In genomic region chr4:78648639-78649363, GRCh38 we compare ENCODE assay signal across 1 cellular context.
TF ChIP-seq lines count a peak whose summit lies in the region.

No MANE protein-coding gene starts in this region.

TF ChIP-seq in K562, 482 proteins besides CTCF, POLR2A, EP300 and RAD21 (continued from another document and continues in another):
- no peak for TF ChIP-seq AFF1 (IDR thresholded peaks at IDR 0.05; ENCODE audit: low read depth in 1 of 2, partially characterized antibody in 2 of 2)
- no peak for TF ChIP-seq NCOR1 (IDR thresholded peaks at IDR 0.05)
- TF ChIP-seq SMARCE1 (IDR thresholded peaks at IDR 0.05), result no peak
- TF ChIP-seq BHLHE40 (IDR thresholded peaks at IDR 0.05; ENCODE audit: low read length), result no peak
- no peak for TF ChIP-seq ZNF398 (CRISPR knock-in tag; IDR thresholded peaks at IDR 0.05)
- 0 out of 2 replicates have a peak, but pooled peaks have one; percentile 54 for TF ChIP-seq ELF2 (CRISPR knock-in tag; IDR thresholded peaks at IDR 0.05)
- TF ChIP-seq ZNF280B (CRISPR knock-in tag; IDR thresholded peaks at IDR 0.05), result no peak
- no peak for TF ChIP-seq TCF7 (IDR thresholded peaks at IDR 0.05; ENCODE audit: borderline replicate concordance)
- TF ChIP-seq TCFL5 (CRISPR knock-in tag; conservative IDR thresholded peaks at IDR 0.05), result no peak
- no peak for TF ChIP-seq E2F5 (CRISPR knock-in tag; IDR thresholded peaks at IDR 0.05)
- 0 out of 2 replicates have a peak, but pooled peaks have one; percentile 20 for TF ChIP-seq ZNF589 (CRISPR knock-in tag; IDR thresholded peaks at IDR 0.05; ENCODE audit: low read depth)
- TF ChIP-seq TAF1 (IDR thresholded peaks at IDR 0.05; ENCODE audit: control insufficient read depth, extremely low read depth, insufficient read depth, low read length, severe bottlenecking), result no peak
- TF ChIP-seq ETV5 (CRISPR knock-in tag; IDR thresholded peaks at IDR 0.05; ENCODE audit: low read depth), result no peak
- TF ChIP-seq ZKSCAN3 (CRISPR knock-in tag; IDR thresholded peaks at IDR 0.05), result no peak
- no peak for TF ChIP-seq DDX20 (tag; IDR thresholded peaks at IDR 0.05; ENCODE audit: low read depth)
- no peak for TF ChIP-seq NCOA1 (IDR thresholded peaks at IDR 0.05; ENCODE audit: low read depth)
- no peak for TF ChIP-seq POLR3G (IDR thresholded peaks at IDR 0.05; ENCODE audit: extremely low read depth, insufficient read length, insufficient replicate concordance)
- TF ChIP-seq ZNF133 (CRISPR knock-in tag; IDR thresholded peaks at IDR 0.05), result no peak
- TF ChIP-seq ESRRB (CRISPR knock-in tag; IDR thresholded peaks at IDR 0.05; ENCODE audit: borderline replicate concordance), result no peak
- no peak for TF ChIP-seq MCM7 (IDR thresholded peaks at IDR 0.05)
- no peak for TF ChIP-seq CBX2 (IDR thresholded peaks at IDR 0.05; ENCODE audit: insufficient read depth, low read length, poor library complexity, severe bottlenecking)
- no peak for TF ChIP-seq KHSRP (IDR thresholded peaks at IDR 0.05)
- no peak for TF ChIP-seq ATF3 (IDR thresholded peaks at IDR 0.05)
- no peak for TF ChIP-seq ATF3 (CRISPR knock-in tag; conservative IDR thresholded peaks at IDR 0.05)
- TF ChIP-seq ZNF407 (IDR thresholded peaks at IDR 0.05; ENCODE audit: low read depth), result no peak
- TF ChIP-seq ZNF395 (CRISPR knock-in tag; IDR thresholded peaks at IDR 0.05), result 0 out of 2 replicates have a peak, but pooled peaks have one; percentile 33
- no peak for TF ChIP-seq PBX2 (CRISPR knock-in tag; IDR thresholded peaks at IDR 0.05; ENCODE audit: low read depth)
- 0 out of 2 replicates have a peak, but pooled peaks have one; percentile 7 for TF ChIP-seq PBX2 (tag; conservative IDR thresholded peaks at IDR 0.05; ENCODE audit: low read depth)
- TF ChIP-seq HES1 (IDR thresholded peaks at IDR 0.05; ENCODE audit: low read depth), result no peak
- TF ChIP-seq ZNF511 (CRISPR knock-in tag; IDR thresholded peaks at IDR 0.05), result no peak
